ENCODE assay signal across 25 cellular contexts in genomic region chr14:90305176-90305601, GRCh38. TPM values are rescaled to one million over a fixed set of nuclear protein-coding genes. Genes with fewer than 3 reads are reported as not detected.
A peak's percentile ranks its signal among the peaks of the same experiment; 100 is the strongest.
DNase-seq lines count a peak whose midpoint lies in the region; ATAC-seq and TF ChIP-seq lines count a peak whose summit lies in the region.
"Had no signal": no experiment of that assay in that cellular context is flagged by ENCODE, and none has a peak within 500 bp of the region (broad histone marks: within the 10 kb centered on the region; RNA-seq: fewer than 3 reads in every experiment).

No MANE protein-coding gene starts in this region.

- ATAC-seq in activated CD8-positive, alpha-beta memory T cell treated with anti-CD3 and anti-CD28 coated beads, Interleukin-2, amount 10 ng/mL, durations not matched to agents 7 days and 5 days, result no peak
- no peak for ATAC-seq in HG03039 (IDR thresholded peaks at IDR 0.05; ENCODE audit: unreplicated experiment)
- no peak for ATAC-seq in omental fat pad (ENCODE audit: low FRiP score)
- ATAC-seq: left lung; stimulated activated naive B cell treated with anti-CD40 and anti-IgM and Interleukin-4, amounts not matched to agents 10 μg/mL and 1 μg/mL and 100 μg/mL, for 72 hours; upper lobe of right lung had no signal

- no peaks in the 10 kb centered on the region for H3K27me3 Mint-ChIP-seq in activated CD8-positive, alpha-beta memory T cell treated with anti-CD3 and anti-CD28 coated beads, Interleukin-2, amount 10 ng/mL, durations not matched to agents 7 days and 5 days
- H3K27me3 Mint-ChIP-seq: activated T-cell treated with anti-CD3 and anti-CD28 coated beads, Interleukin-2, amount 50 U/mL, for 24 hours; stimulated activated naive B cell treated with anti-CD40 and anti-IgM and Interleukin-4, amounts not matched to agents 10 μg/mL and 1 μg/mL and 100 μg/mL, for 72 hours had no signal

- no peak overlapping the region for H3K27ac Mint-ChIP-seq in activated CD8-positive, alpha-beta memory T cell treated with anti-CD3 and anti-CD28 coated beads, Interleukin-2, amount 10 ng/mL, durations not matched to agents 7 days and 5 days
- H3K27ac Mint-ChIP-seq: activated T-cell treated with anti-CD3 and anti-CD28 coated beads, Interleukin-2, amount 50 U/mL, for 24 hours; stimulated activated naive B cell treated with anti-CD40 and anti-IgM and Interleukin-4, amounts not matched to agents 10 μg/mL and 1 μg/mL and 100 μg/mL, for 72 hours had no signal

- POLR2A ChIA-PET in HEK293T (lab: Yijun Ruan, JAX), result no interaction called here

- no peak overlapping the region for H3K4me3 ChIP-seq in epithelial cell of proximal tubule (ENCODE audit: low read depth, low read length)
- H3K4me3 ChIP-seq: left lung, ovary, upper lobe of right lung had no signal

- H3K4me3 Mint-ChIP-seq in activated CD8-positive, alpha-beta memory T cell treated with anti-CD3 and anti-CD28 coated beads, Interleukin-2, amount 10 ng/mL, durations not matched to agents 7 days and 5 days, result no peak overlapping the region
- H3K4me3 Mint-ChIP-seq: activated T-cell treated with anti-CD3 and anti-CD28 coated beads, Interleukin-2, amount 50 U/mL, for 24 hours; CD14-positive monocyte; nephron progenitor cell; stimulated activated naive B cell treated with anti-CD40 and anti-IgM and Interleukin-4, amounts not matched to agents 10 μg/mL and 1 μg/mL and 100 μg/mL, for 72 hours had no signal

- CTCF ChIA-PET in activated CD8-positive, alpha-beta memory T cell treated with anti-CD3 and anti-CD28 coated beads, Interleukin-2, amount 10 ng/mL, durations not matched to agents 7 days and 5 days (lab: Charles Lee), result no interaction called here
- CTCF ChIA-PET in HEK293T (lab: Yijun Ruan, JAX), result no interaction called here

- peaks cover 25% of the 10 kb centered on the region for H3K36me3 Mint-ChIP-seq in activated CD8-positive, alpha-beta memory T cell treated with anti-CD3 and anti-CD28 coated beads, Interleukin-2, amount 10 ng/mL, durations not matched to agents 7 days and 5 days

- peaks cover 2% of the 10 kb centered on the region for H3K9me3 Mint-ChIP-seq in activated CD8-positive, alpha-beta memory T cell treated with anti-CD3 and anti-CD28 coated beads, Interleukin-2, amount 10 ng/mL, durations not matched to agents 7 days and 5 days (ENCODE audit: low read depth)
- H3K9me3 Mint-ChIP-seq: activated T-cell treated with anti-CD3 and anti-CD28 coated beads, Interleukin-2, amount 50 U/mL, for 24 hours; nephron progenitor cell had no signal

- peaks cover 14% of the 10 kb centered on the region for H3K4me1 Mint-ChIP-seq in activated CD8-positive, alpha-beta memory T cell treated with anti-CD3 and anti-CD28 coated beads, Interleukin-2, amount 10 ng/mL, durations not matched to agents 7 days and 5 days

- no peak for TF ChIP-seq CTCF in epithelial cell of proximal tubule (conservative IDR thresholded peaks at IDR 0.05; ENCODE audit: low read depth, low read length)
- TF ChIP-seq CTCF in omental fat pad (IDR thresholded peaks at IDR 0.05), result no peak

- DNase-seq in activated CD8-positive, alpha-beta memory T cell treated with anti-CD3 and anti-CD28 coated beads, Interleukin-2, amount 10 ng/mL, durations not matched to agents 7 days and 5 days, result peak; percentile 2
- no peak for DNase-seq in activated CD8-positive, alpha-beta memory T cell treated with anti-CD3 and anti-CD28 coated beads, Interleukin-2, amount 50 U/mL, for 4 hours
- DNase-seq in NCI-H774 (lab: John Stamatoyannopoulos, UW) (peak; percentile 47), epithelial cell of proximal tubule (ENCODE audit: low read depth) (peak; percentile 56), NCI-H2029 treated with DMSO at 0.1 percent for 48 hours (lab: John Stamatoyannopoulos, UW) (no peak), HEK293T (ENCODE audit: extremely low spot score) (no peak), omental fat pad (ENCODE audit: low spot score) (no peak)
- DNase-seq: activated CD4-positive, alpha-beta T cell treated with anti-CD3 and anti-CD28 coated beads for 4 hours; activated CD8-positive, alpha-beta memory T cell treated with anti-CD3 and anti-CD28 coated beads for 24 hours; activated T-cell treated with anti-CD3 and anti-CD28 coated beads, Interleukin-2, amount 50 U/mL, for 24 hours; brain microvascular endothelial cell; GOT3; left lung; mesenchymal stem cell; NCI-H187; NCI-H69; nephron progenitor cell; ovary; SIG-M5; small intestine; stimulated activated naive B cell treated with anti-CD40 and anti-IgM and Interleukin-4, amounts not matched to agents 10 μg/mL and 1 μg/mL and 100 μg/mL, for 72 hours; T-helper 9 cell; upper lobe of right lung had no signal

TF ChIP-seq in HEK293T, 16 proteins besides CTCF, POLR2A, EP300 and RAD21:
- TF ChIP-seq NFRKB (IDR thresholded peaks at IDR 0.05) (no peak), ZNF384 (IDR thresholded peaks at IDR 0.05) (no peak), LEF1 (IDR thresholded peaks at IDR 0.05; ENCODE audit: borderline replicate concordance) (no peak), BHLHE40 (IDR thresholded peaks at IDR 0.05; ENCODE audit: borderline replicate concordance) (no peak), HDGF (IDR thresholded peaks at IDR 0.05; ENCODE audit: borderline replicate concordance) (no peak), FOXK2 (IDR thresholded peaks at IDR 0.05) (no peak), SUZ12 (IDR thresholded peaks at IDR 0.05) (no peak), ARNT (IDR thresholded peaks at IDR 0.05) (no peak), TARDBP (IDR thresholded peaks at IDR 0.05) (no peak), FOXM1 (IDR thresholded peaks at IDR 0.05; ENCODE audit: borderline replicate concordance) (no peak), ELF4 (IDR thresholded peaks at IDR 0.05) (no peak), FOXA1 (IDR thresholded peaks at IDR 0.05) (no peak)

RNA-seq across cellular contexts. Expression of gene NRDE2, which starts 26.6 kb away (rescaled TPM):
- 10 to 100 TPM; 30.3 TPM for total RNA-seq in activated CD8-positive, alpha-beta memory T cell treated with anti-CD3 and anti-CD28 coated beads, Interleukin-2, amount 10 ng/mL, durations not matched to agents 7 days and 5 days
- total RNA-seq in epithelial cell of proximal tubule, result 8.5 and 16.5 TPM in 2 replicates
- 10 to 100 TPM in 2 of 4 donors, 1 to 10 TPM in 2; 6.3 to 15.4 (median 8.9) TPM for total RNA-seq in omental fat pad

RNA-seq across cellular contexts. Expression of gene PSMC1, which starts 48.8 kb away (rescaled TPM):
- total RNA-seq in activated CD8-positive, alpha-beta memory T cell treated with anti-CD3 and anti-CD28 coated beads, Interleukin-2, amount 10 ng/mL, durations not matched to agents 7 days and 5 days, result 100 to 1,000 TPM in 1 of 2 experiments, 10 to 100 TPM in 1; 93.1 to 120 TPM
- total RNA-seq in epithelial cell of proximal tubule (158 and 245 TPM in 2 replicates), omental fat pad (100 to 1,000 TPM in 3 of 4 donors, 10 to 100 TPM in 1; 96.5 to 138 (median 115) TPM)

Comparison
In these comparisons a context has a peak if more than half of its experiments do, and no peak if none do; other contexts are left out.
1. DNase-seq: peak in activated CD8-positive, alpha-beta memory T cell treated with anti-CD3 and anti-CD28 coated beads, Interleukin-2, amount 10 ng/mL, durations not matched to agents 7 days and 5 days (single experiment), NCI-H774 (single experiment) and epithelial cell of proximal tubule (single experiment); none in activated CD8-positive, alpha-beta memory T cell treated with anti-CD3 and anti-CD28 coated beads, Interleukin-2, amount 50 U/mL, for 4 hours (single experiment), NCI-H2029 treated with DMSO at 0.1 percent for 48 hours (single experiment), HEK293T (single experiment) and omental fat pad (single experiment).